ENCODE assay signal across 8 cellular contexts in genomic region chr17:74199306-74200092, GRCh38. TPM values are rescaled to one million over a fixed set of nuclear protein-coding genes. Genes with fewer than 3 reads are reported as not detected.
A peak's percentile ranks its signal among the peaks of the same experiment; 100 is the strongest.
DNase-seq lines count a peak whose midpoint lies in the region; ATAC-seq and TF ChIP-seq lines count a peak whose summit lies in the region.

No MANE protein-coding gene starts in this region.

- peaks cover 14% of the 10 kb centered on the region for H3K27me3 ChIP-seq in H7 (ENCODE audit: control insufficient read depth, insufficient read depth, low read length)
- peaks cover 56% of the 10 kb centered on the region for H3K27me3 ChIP-seq in mucosa of stomach (ENCODE audit: control insufficient read depth, insufficient read depth, low read length)
- peaks cover 4% of the 10 kb centered on the region for H3K27me3 ChIP-seq in thoracic aorta (replicated peaks; ENCODE audit: insufficient read depth)

- ATAC-seq in thoracic aorta (ENCODE audit: insufficient number of reproducible peaks, low FRiP score, low read depth) (no peak), GM21576 (IDR thresholded peaks at IDR 0.05; ENCODE audit: unreplicated experiment) (no peak)

- TF ChIP-seq CTCF in thoracic aorta (IDR thresholded peaks at IDR 0.05), result peak; percentile 93

- H3K9me3 ChIP-seq in mucosa of stomach (ENCODE audit: control insufficient read depth, low read length) (no peaks in the 10 kb centered on the region), thoracic aorta (no peaks in the 10 kb centered on the region)

- H3K4me3 ChIP-seq in H7 (ENCODE audit: insufficient read depth, low read depth, low read length) (peak overlapping the region; percentile 29), mucosa of stomach (ENCODE audit: low read length) (no peak overlapping the region), thoracic aorta (peak overlapping the region; percentile 44)

- DNase-seq in Ammon's horn (ENCODE audit: low spot score), result peak; percentile 74
- DNase-seq in H7, result peak; percentile 95
- DNase-seq in NOMO-1 treated with DMSO at 0.1 percent for 48 hours (lab: John Stamatoyannopoulos, UW; ENCODE audit: unreplicated experiment), result peak; percentile 34
- DNase-seq in activated T-cell treated with anti-CD3 and anti-CD28 coated beads for 24 hours (ENCODE audit: low read depth), result peak; percentile 62
- peak; percentile 59 for DNase-seq in epidermal melanocyte (ENCODE audit: insufficient read length, low spot score)
- DNase-seq in thoracic aorta (ENCODE audit: low spot score), result no peak

- peak overlapping the region; percentile 48 for H3K9ac ChIP-seq in mucosa of stomach (ENCODE audit: low read length)

- peaks cover 8% of the 10 kb centered on the region for H3K4me1 ChIP-seq in mucosa of stomach (ENCODE audit: control insufficient read depth, insufficient read depth, low read length)
- peaks cover 3 to 4% of the 10 kb centered on the region in 2 donors for H3K4me1 ChIP-seq in thoracic aorta (ENCODE audit: control insufficient read depth in 1 of 2, low read depth in 2 of 2)

- H3K27ac ChIP-seq in thoracic aorta, result no peak overlapping the region

- H3K36me3 ChIP-seq in H7 (replicated peaks; ENCODE audit: control insufficient read depth, insufficient read depth, low read length) (no peaks in the 10 kb centered on the region), mucosa of stomach (ENCODE audit: control insufficient read depth, insufficient read depth, low read length) (no peaks in the 10 kb centered on the region), thoracic aorta (no peaks in the 10 kb centered on the region)

RNA-seq across cellular contexts. Expression of gene RPL38, which starts 4.0 kb away (rescaled TPM):
- 1,534 and 2,134 TPM in 2 replicates for total RNA-seq in H7 (2014; rRNA removed; shearing (Covaris generic))
- 100 to 1,000 TPM; 163 to 177 TPM for total RNA-seq in thoracic aorta

RNA-seq across cellular contexts. Expression of gene TTYH2, which starts 13.9 kb away (rescaled TPM):
- 2.5 and 7.4 TPM in 2 replicates for total RNA-seq in H7 (2014; rRNA removed; shearing (Covaris generic))
- total RNA-seq in thoracic aorta, result 1 to 10 TPM; 2.4 to 3.3 TPM
